1 cellular context compared by ENCODE assay signal in the genomic region with DNA sequence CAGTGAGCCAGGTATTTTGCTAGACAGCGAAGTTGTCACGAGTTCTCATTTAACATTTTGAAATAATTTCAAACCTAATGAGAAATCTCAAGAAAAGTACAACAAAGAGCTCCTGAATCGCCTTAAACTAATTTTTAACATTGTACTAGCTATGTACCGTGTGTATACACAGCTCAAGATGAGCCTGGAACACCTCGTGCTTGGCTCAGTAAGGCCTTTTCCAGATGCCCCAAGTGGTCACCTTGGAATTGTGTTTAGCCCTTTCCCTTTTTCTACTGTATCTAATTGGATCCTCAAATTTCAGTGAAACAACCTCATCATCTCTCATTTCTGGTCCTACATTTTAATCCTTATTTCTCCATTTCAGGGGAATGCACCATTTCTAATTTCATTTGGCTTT.
TF ChIP-seq lines count a peak whose summit lies in the region.

No MANE protein-coding gene starts in this region.

TF ChIP-seq in H1, 55 proteins besides CTCF, POLR2A, EP300 and RAD21:
- TF ChIP-seq KDM4A (IDR thresholded peaks at IDR 0.05; ENCODE audit: low read depth, low read length, severe bottlenecking), result no peak
- TF ChIP-seq POLR2AphosphoS5 (IDR thresholded peaks at IDR 0.05; ENCODE audit: low read depth, low read length), result peak; percentile 7; the same call in 1 of the 2 replicates
